Comparison of ENCODE assay signal across 9 cellular contexts in the genomic region with DNA sequence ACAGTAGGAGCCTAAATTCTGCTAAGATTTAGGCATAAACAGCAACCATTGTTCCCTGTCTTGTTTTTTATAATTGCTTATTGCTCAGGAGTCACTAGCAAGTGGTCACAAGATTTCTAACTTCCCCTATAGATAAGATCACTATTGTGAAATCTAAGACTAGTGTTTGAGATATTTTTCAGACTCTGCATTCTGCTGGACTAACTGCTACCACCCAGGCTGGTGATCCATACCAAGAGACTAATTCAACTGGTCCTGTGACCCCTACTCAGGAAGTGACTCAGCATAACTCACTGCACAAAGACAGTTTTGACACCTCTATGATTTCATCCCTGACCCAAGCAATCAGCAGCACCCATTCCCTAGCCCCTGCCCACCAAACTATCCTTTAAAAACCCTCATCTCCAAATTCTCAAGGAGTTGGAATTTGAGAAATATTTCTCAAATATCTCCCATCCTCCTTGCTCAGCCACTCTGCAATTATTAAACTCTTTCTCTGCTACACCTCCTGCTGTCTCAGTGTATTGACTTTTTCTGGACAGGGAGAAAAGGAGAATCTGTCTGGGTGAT. TPM values are rescaled to one million over a fixed set of nuclear protein-coding genes. Genes with fewer than 3 reads are reported as not detected.
DNase-seq lines count a peak whose midpoint lies in the region; ATAC-seq and TF ChIP-seq lines count a peak whose summit lies in the region.
"Had no signal": no experiment of that assay in that cellular context is flagged by ENCODE, and none has a peak within 500 bp of the region (broad histone marks: within the 10 kb centered on the region; RNA-seq: fewer than 3 reads in every experiment).

No MANE protein-coding gene starts in this region.

- no peaks in the 10 kb centered on the region for H3K9me3 Mint-ChIP-seq in activated naive CD4-positive, alpha-beta T cell treated with anti-CD3 and anti-CD28 coated beads, Interleukin-2, amount 50 U/mL, for 24 hours
- H3K9me3 Mint-ChIP-seq in stimulated activated naive CD8-positive, alpha-beta T cell treated with anti-CD3 and anti-CD28 coated beads, Interleukin-15, Interleukin-2, amounts not matched to agents 100 ng/mL and 50 ng/mL, for 24 hours, result no peaks in the 10 kb centered on the region

- DNase-seq in activated naive CD4-positive, alpha-beta T cell (lab: John Stamatoyannopoulos, UW), result no peak
- DNase-seq in T1000 (lab: John Stamatoyannopoulos, UW) (peak; percentile 11), fibroblast of the aortic adventitia (ENCODE audit: low read depth) (peak; percentile 81), H4 (ENCODE audit: low spot score) (no peak), C1 segment of cervical spinal cord (lab: John Stamatoyannopoulos, UW) (no peak)
- DNase-seq: thyroid gland had no signal

- H3K4me1 Mint-ChIP-seq in activated naive CD4-positive, alpha-beta T cell treated with anti-CD3 and anti-CD28 coated beads, Interleukin-2, amount 50 U/mL, for 24 hours, result peaks cover 19% of the 10 kb centered on the region
- H3K4me1 Mint-ChIP-seq in stimulated activated naive CD8-positive, alpha-beta T cell treated with anti-CD3 and anti-CD28 coated beads, Interleukin-15, Interleukin-2, amounts not matched to agents 100 ng/mL and 50 ng/mL, for 24 hours (ENCODE audit: low read depth), result peaks cover 10% of the 10 kb centered on the region

- ATAC-seq in HG03378 (IDR thresholded peaks at IDR 0.05; ENCODE audit: unreplicated experiment), result no peak

- H3K4me3 ChIP-seq in fibroblast of the aortic adventitia (ENCODE audit: low read depth, low read length), result no peak overlapping the region
- H3K4me3 ChIP-seq: thyroid gland had no signal

- peaks cover 31% of the 10 kb centered on the region for H3K36me3 Mint-ChIP-seq in activated naive CD4-positive, alpha-beta T cell treated with anti-CD3 and anti-CD28 coated beads, Interleukin-2, amount 50 U/mL, for 24 hours
- peaks cover 83% of the 10 kb centered on the region for H3K36me3 Mint-ChIP-seq in stimulated activated naive CD8-positive, alpha-beta T cell treated with anti-CD3 and anti-CD28 coated beads, Interleukin-15, Interleukin-2, amounts not matched to agents 100 ng/mL and 50 ng/mL, for 24 hours (ENCODE audit: low read depth)

- TF ChIP-seq CTCF in fibroblast of the aortic adventitia (IDR thresholded peaks at IDR 0.05; ENCODE audit: insufficient read depth, low read length), result no peak

- no peaks in the 10 kb centered on the region for H3K27me3 Mint-ChIP-seq in activated naive CD4-positive, alpha-beta T cell treated with anti-CD3 and anti-CD28 coated beads, Interleukin-2, amount 50 U/mL, for 24 hours
- H3K27me3 Mint-ChIP-seq in stimulated activated naive CD8-positive, alpha-beta T cell treated with anti-CD3 and anti-CD28 coated beads, Interleukin-15, Interleukin-2, amounts not matched to agents 100 ng/mL and 50 ng/mL, for 24 hours, result no peaks in the 10 kb centered on the region

- no peak overlapping the region for H3K4me3 Mint-ChIP-seq in activated naive CD4-positive, alpha-beta T cell treated with anti-CD3 and anti-CD28 coated beads, Interleukin-2, amount 50 U/mL, for 24 hours
- no peak overlapping the region for H3K4me3 Mint-ChIP-seq in stimulated activated naive CD8-positive, alpha-beta T cell treated with anti-CD3 and anti-CD28 coated beads, Interleukin-15, Interleukin-2, amounts not matched to agents 100 ng/mL and 50 ng/mL, for 24 hours

- H3K27ac Mint-ChIP-seq in activated naive CD4-positive, alpha-beta T cell treated with anti-CD3 and anti-CD28 coated beads, Interleukin-2, amount 50 U/mL, for 24 hours, result peak overlapping the region; percentile 66
- H3K27ac Mint-ChIP-seq in stimulated activated naive CD8-positive, alpha-beta T cell treated with anti-CD3 and anti-CD28 coated beads, Interleukin-15, Interleukin-2, amounts not matched to agents 100 ng/mL and 50 ng/mL, for 24 hours, result peak overlapping the region; percentile 70

RNA-seq across cellular contexts. Expression of gene TRIM33, which starts 52.7 kb away (rescaled TPM):
- 37.4 and 37.5 TPM in 2 replicates for total RNA-seq in fibroblast of the aortic adventitia (ENCODE audit: low replicate concordance)
- total RNA-seq in H4 (2014; rRNA removed; shearing (Covaris generic)), result 8.6 and 8.8 TPM in 2 replicates

Comparison
In these comparisons a context has a peak if more than half of its experiments do, and no peak if none do; other contexts are left out.
1. DNase-seq: peak in T1000 (single experiment) and fibroblast of the aortic adventitia (single experiment); none in activated naive CD4-positive, alpha-beta T cell (0 of 4), H4 (single experiment) and C1 segment of cervical spinal cord (0 of 14).